Comparison of ENCODE assay signal across 17 cellular contexts in genomic region chr5:83418659-83419321, GRCh38. TPM values are rescaled to one million over a fixed set of nuclear protein-coding genes. Genes with fewer than 3 reads are reported as not detected.
DNase-seq lines count a peak whose midpoint lies in the region; ATAC-seq and TF ChIP-seq lines count a peak whose summit lies in the region.
"Had no signal": no experiment of that assay in that cellular context is flagged by ENCODE, and none has a peak within 500 bp of the region (broad histone marks: within the 10 kb centered on the region; RNA-seq: fewer than 3 reads in every experiment).

No MANE protein-coding gene starts in this region.

- CTCF ChIA-PET in PC-3 (lab: Charles Lee) = interaction anchor here (0.5 to 1.0 kb wide), 3 partner anchors 12 to 779 kb away, joined by 3 to 4 read pairs (median 3); no protein-coding TSS in a partner anchor

- TF ChIP-seq CTCF in PC-3 (conservative IDR thresholded peaks at IDR 0.05; ENCODE audit: low read depth, low read length) (no peak), mesothelial cell of epicardium (IDR thresholded peaks at IDR 0.05; ENCODE audit: unreplicated experiment) (no peak), smooth muscle cell (IDR thresholded peaks at IDR 0.05; ENCODE audit: borderline replicate concordance, insufficient read depth, poor library complexity, severe bottlenecking) (no peak)

- H3K9me3 Mint-ChIP-seq in mesothelial cell of epicardium = peaks cover 13% of the 10 kb centered on the region
- H3K9me3 Mint-ChIP-seq: HFFc6 had no signal

- H3K4me2 ChIP-seq in PC-3 (ENCODE audit: low read length) (peak overlapping the region; percentile 90), smooth muscle cell (no peak overlapping the region)

- ATAC-seq in PC-3 (peak; percentile 95), HG02642 (IDR thresholded peaks at IDR 0.05; ENCODE audit: poor library complexity, unreplicated experiment) (no peak), HG02938 (IDR thresholded peaks at IDR 0.05; ENCODE audit: unreplicated experiment) (no peak), GM21529 (IDR thresholded peaks at IDR 0.05; ENCODE audit: unreplicated experiment) (no peak)

- no peaks in the 10 kb centered on the region for H3K27me3 Mint-ChIP-seq in mesothelial cell of epicardium (ENCODE audit: low read depth)
- H3K27me3 Mint-ChIP-seq: B cell had no signal

- H3K9me3 ChIP-seq in PC-3 (ENCODE audit: low read length) = no peaks in the 10 kb centered on the region
- H3K9me3 ChIP-seq in smooth muscle cell (replicated peaks; ENCODE audit: low read depth) = no peaks in the 10 kb centered on the region

- BruUV-seq in PC-3 (replicated peaks; lab: Mats Ljungman, UMichigan) = no TSS peak

- no peaks in the 10 kb centered on the region for H3K9me2 ChIP-seq in PC-3 (replicated peaks; ENCODE audit: low read length)

- H3K9ac ChIP-seq in PC-3 (ENCODE audit: low read length) (peak overlapping the region; percentile 19; the same call in 1 of the 2 replicates), smooth muscle cell (ENCODE audit: low read depth) (no peak overlapping the region)

- intact Hi-C loops in PC-3 (cut with micrococcal nuclease) = loop anchor here (1.0 to 5.0 kb wide), 2 partner anchors 137 to 151 kb away; no protein-coding TSS in a partner anchor

- H3K27ac Mint-ChIP-seq in mesothelial cell of epicardium = peak overlapping the region; percentile 17
- H3K27ac Mint-ChIP-seq: B cell, CD14-positive monocyte, HFFc6 had no signal

- H4K20me1 ChIP-seq in PC-3 (ENCODE audit: low read length) = no peaks in the 10 kb centered on the region
- H4K20me1 ChIP-seq in smooth muscle cell (ENCODE audit: low read depth) = no peaks in the 10 kb centered on the region

- H3K27ac ChIP-seq in PC-3 (ENCODE audit: low read length) (peak overlapping the region; percentile 39; the same call in 1 of the 2 replicates), smooth muscle cell (ENCODE audit: low read depth) (no peak overlapping the region)

- H3K4me1 Mint-ChIP-seq in mesothelial cell of epicardium = peaks cover 23% of the 10 kb centered on the region
- H3K4me1 Mint-ChIP-seq: B cell had no signal

- H3K4me1 ChIP-seq in PC-3 (ENCODE audit: insufficient read depth, low read length) (peaks cover 11% of the 10 kb centered on the region; the same call in 1 of the 2 replicates), smooth muscle cell (ENCODE audit: low read depth) (no peaks in the 10 kb centered on the region)

- H3K4me3 ChIP-seq in PC-3 (ENCODE audit: low read length) (peak overlapping the region; percentile 66), smooth muscle cell (no peak overlapping the region)

- POLR2A ChIA-PET in PC-3 (lab: Charles Lee; ENCODE audit: unreplicated experiment) = interaction anchor here (0.6 kb wide), 1 partner anchor 32 kb away, joined by 4 read pairs; no protein-coding TSS in a partner anchor

- H3F3A ChIP-seq in PC-3 (ENCODE audit: low read length, unreplicated experiment) = no peaks in the 10 kb centered on the region
- no peaks in the 10 kb centered on the region for H3F3A ChIP-seq in smooth muscle cell (ENCODE audit: low read depth)

- DNase-seq in DMS53 treated with DMSO at 0.1 percent for 48 hours (lab: John Stamatoyannopoulos, UW; ENCODE audit: unreplicated experiment) (peak; percentile 37), PC-3 (peak; percentile 60), mesothelial cell of epicardium (ENCODE audit: low spot score in 2 of 2, unreplicated experiment in 2 of 2) (no peak), smooth muscle cell (lab: John Stamatoyannopoulos, UW; ENCODE audit: unreplicated experiment) (no peak)
- DNase-seq: DMS79, H7, HFFc6, KG1, NCI-H1092, NCI-H1436 treated with DMSO at 0.1 percent for 48 hours, NCI-H2029, NCI-H2227 treated with DMSO at 0.1 percent for 48 hours had no signal

- H3K27me3 ChIP-seq in PC-3 (ENCODE audit: low read length) = no peaks in the 10 kb centered on the region
- no peaks in the 10 kb centered on the region for H3K27me3 ChIP-seq in smooth muscle cell (ENCODE audit: low read depth)

- H3K36me3 Mint-ChIP-seq in mesothelial cell of epicardium = peaks cover 8% of the 10 kb centered on the region

- H2AFZ ChIP-seq in PC-3 (ENCODE audit: low read length) (peak overlapping the region; percentile 92), smooth muscle cell (ENCODE audit: low read depth) (peak overlapping the region; percentile 21)

- H3K79me2 ChIP-seq in PC-3 (ENCODE audit: low read length) (no peaks in the 10 kb centered on the region), smooth muscle cell (ENCODE audit: low read depth) (no peaks in the 10 kb centered on the region)

- H3K4me3 Mint-ChIP-seq in mesothelial cell of epicardium = no peak overlapping the region
- H3K4me3 Mint-ChIP-seq: B cell, CD14-positive monocyte, HFFc6 had no signal

- H3K36me3 ChIP-seq in PC-3 (ENCODE audit: low read depth, low read length) (no peaks in the 10 kb centered on the region), smooth muscle cell (ENCODE audit: low read depth) (no peaks in the 10 kb centered on the region)

- WGBS in smooth muscle cell (ENCODE audit: low lambda C conversion rate) = 89% methylated on average over 11 of the region's 11 CpGs

RNA-seq across cellular contexts. Expression of gene VCAN, which starts 52.8 kb away (rescaled TPM):
- total RNA-seq in PC-3 (2014; rRNA removed) = 6.2 and 6.7 TPM in 2 replicates
- 633 to 678 TPM (median 634 TPM) in 3 replicates for total RNA-seq in mesothelial cell of epicardium
- total RNA-seq in smooth muscle cell = 2,724 and 3,065 TPM in 2 replicates
- 551 and 702 TPM in 2 replicates for polyA plus RNA-seq in smooth muscle cell
- total RNA-seq: B cell had no signal

Comparison
In these comparisons a context has a peak if more than half of its experiments do, and no peak if none do; other contexts are left out.
1. DNase-seq: peak in DMS53 treated with DMSO at 0.1 percent for 48 hours (single experiment) and PC-3 (single experiment); none in mesothelial cell of epicardium (0 of 2) and smooth muscle cell (single experiment).
2. RNA of gene VCAN, which starts 52.8 kb away (total RNA-seq): 2,724 to 3,065 TPM in smooth muscle cell and 633 to 678 TPM in mesothelial cell of epicardium; 6.2 to 6.7 TPM in PC-3; every median in the first group is over 10 times any median in the second.